17 cellular contexts compared by ENCODE assay signal in genomic region chr13:29458419-29458818, GRCh38.
DNase-seq lines count a peak whose midpoint lies in the region; ATAC-seq, FAIRE-seq and TF ChIP-seq lines count a peak whose summit lies in the region.
"Had no signal": no experiment of that assay in that cellular context is flagged by ENCODE, and none has a peak within 500 bp of the region (broad histone marks: within the 10 kb centered on the region; RNA-seq: fewer than 3 reads in every experiment).

No MANE protein-coding gene starts in this region.

- FAIRE-seq in astrocyte (lab: Jason Lieb, UNC) = no peak
- peak; percentile 17 for FAIRE-seq in keratinocyte (lab: Jason Lieb, UNC)
- FAIRE-seq: H54, HTR-8/SVneo had no signal

- H2AFZ ChIP-seq in astrocyte (ENCODE audit: low read depth, low read length) (no peak overlapping the region), keratinocyte (ENCODE audit: control insufficient read depth, low read length) (no peak overlapping the region)
- H2AFZ ChIP-seq: GM23338 had no signal

- DNase-seq in M059J (ENCODE audit: low read depth) = peak; percentile 64
- peak; percentile 56 for DNase-seq in astrocyte (ENCODE audit: low read depth)
- DNase-seq in keratinocyte (ENCODE audit: low read depth, low spot score) = no peak
- DNase-seq in NCI-H187 (lab: John Stamatoyannopoulos, UW) = no peak
- DNase-seq in KG1 (lab: John Stamatoyannopoulos, UW) = no peak
- no peak for DNase-seq in upper lobe of left lung
- DNase-seq: Calu3; CD8-positive, alpha-beta T cell; DMS79 treated with DMSO at 0.1 percent for 48 hours; GF-D8; HCEC 1CT; HFFc6 had no signal

- no peak overlapping the region for H3K4me3 Mint-ChIP-seq in astrocyte (ENCODE audit: unreplicated experiment)
- H3K4me3 Mint-ChIP-seq: B cell; CD8-positive, alpha-beta T cell; GM23338; HFFc6 had no signal

- H3K4me1 Mint-ChIP-seq in astrocyte (ENCODE audit: low read depth, unreplicated experiment) = peaks cover 20% of the 10 kb centered on the region
- H3K4me1 Mint-ChIP-seq: B cell had no signal

- no peaks in the 10 kb centered on the region for H3K79me2 ChIP-seq in astrocyte (ENCODE audit: insufficient read depth, low read length)
- H3K79me2 ChIP-seq in keratinocyte (ENCODE audit: control insufficient read depth, insufficient read depth, low read length) = no peaks in the 10 kb centered on the region

- no peaks in the 10 kb centered on the region for H4K20me1 ChIP-seq in astrocyte (ENCODE audit: insufficient read depth, low read length)
- no peaks in the 10 kb centered on the region for H4K20me1 ChIP-seq in keratinocyte (ENCODE audit: control insufficient read depth, extremely low read depth, insufficient read depth, low read length)
- H4K20me1 ChIP-seq: BLaER1 treated with 17β-estradiol and CSF1 and Interleukin-3, amounts not matched to agents 10 nM and 100 nM had no signal

- dilution Hi-C loops in keratinocyte (cut with MboI; ENCODE audit: extremely low pct_ligation_motif_present, low sequenced_read_pairs) = no loop called here

- peaks cover 6% of the 10 kb centered on the region for H3K9me3 ChIP-seq in astrocyte (ENCODE audit: insufficient read depth, low read depth, low read length)
- no peaks in the 10 kb centered on the region for H3K9me3 ChIP-seq in keratinocyte (ENCODE audit: control insufficient read depth, low read depth, low read length)
- no peaks in the 10 kb centered on the region for H3K9me3 ChIP-seq in upper lobe of left lung
- H3K9me3 ChIP-seq: BLaER1 treated with 17β-estradiol and CSF1 and Interleukin-3, amounts not matched to agents 10 nM and 100 nM had no signal

- no peaks in the 10 kb centered on the region for H3K9me1 ChIP-seq in keratinocyte (ENCODE audit: control insufficient read depth, extremely low read depth, insufficient read depth, low read length)

- no peak overlapping the region for H3K4me2 ChIP-seq in astrocyte (ENCODE audit: low read length)
- H3K4me2 ChIP-seq in keratinocyte (ENCODE audit: control insufficient read depth, extremely low read depth, insufficient read depth, low read depth, low read length) = no peak overlapping the region
- H3K4me2 ChIP-seq: BLaER1 treated with 17β-estradiol and CSF1 and Interleukin-3, amounts not matched to agents 10 nM and 100 nM; GM23338 had no signal

- TF ChIP-seq EP300 in upper lobe of left lung (IDR thresholded peaks at IDR 0.05) = no peak

- ATAC-seq in upper lobe of left lung (ENCODE audit: low FRiP score in 2 of 2) = no peak
- ATAC-seq: CD8-positive, alpha-beta T cell; GM23338 had no signal

- H3K27me3 Mint-ChIP-seq in astrocyte (ENCODE audit: low read depth, unreplicated experiment) = no peaks in the 10 kb centered on the region

- peaks cover 9% of the 10 kb centered on the region for H3K27me3 ChIP-seq in astrocyte (ENCODE audit: insufficient read depth, low read length)
- H3K27me3 ChIP-seq in keratinocyte (ENCODE audit: control insufficient read depth, extremely low read depth, insufficient read depth, low read length) = no peaks in the 10 kb centered on the region
- no peaks in the 10 kb centered on the region for H3K27me3 ChIP-seq in upper lobe of left lung
- H3K27me3 ChIP-seq: BLaER1 treated with 17β-estradiol and CSF1 and Interleukin-3, amounts not matched to agents 10 nM and 100 nM had no signal

- TF ChIP-seq CTCF in astrocyte (IDR thresholded peaks at IDR 0.05; ENCODE audit: insufficient read depth, low read depth, low read length) (no peak), keratinocyte (optimal IDR thresholded peaks at IDR 0.05 in 1 of 3, IDR thresholded peaks at IDR 0.05 in 1 of 3, conservative IDR thresholded peaks at IDR 0.05 in 1 of 3; ENCODE audit: extremely low read depth in 1 of 3, insufficient read depth in 2 of 3, low read length in 3 of 3) (no peak), upper lobe of left lung (IDR thresholded peaks at IDR 0.05) (no peak)

- H3K27ac ChIP-seq in astrocyte (ENCODE audit: low read depth, low read length) (no peak overlapping the region), keratinocyte (ENCODE audit: control insufficient read depth, insufficient read depth, low read length) (no peak overlapping the region), upper lobe of left lung (no peak overlapping the region)
- H3K27ac ChIP-seq: BLaER1 treated with 17β-estradiol and CSF1 and Interleukin-3, amounts not matched to agents 10 nM and 100 nM had no signal

- H3K4me3 ChIP-seq in astrocyte (ENCODE audit: insufficient read depth, low read depth, low read length) (no peak overlapping the region), keratinocyte (ENCODE audit: control insufficient read depth in 2 of 3, extremely low read depth in 1 of 3, insufficient read depth in 2 of 3, low read depth in 1 of 3, low read length in 3 of 3) (no peak overlapping the region), upper lobe of left lung (no peak overlapping the region)
- H3K4me3 ChIP-seq: BLaER1 treated with 17β-estradiol and CSF1 and Interleukin-3, amounts not matched to agents 10 nM and 100 nM; GM23338 had no signal

- 97 to 98% methylated on average over 1 of the region's 1 CpG for WGBS in upper lobe of left lung, 2 donors

- H3K36me3 Mint-ChIP-seq in astrocyte (ENCODE audit: low read depth, unreplicated experiment) = peaks cover 2% of the 10 kb centered on the region
- H3K36me3 Mint-ChIP-seq: CD8-positive, alpha-beta T cell had no signal

- TF ChIP-seq POLR2A in upper lobe of left lung (IDR thresholded peaks at IDR 0.05) = no peak

- H3K9ac ChIP-seq in astrocyte (ENCODE audit: low read length) (no peak overlapping the region), keratinocyte (ENCODE audit: control insufficient read depth, extremely low read depth, insufficient read depth, low read length) (no peak overlapping the region)
- H3K9ac ChIP-seq: BLaER1 treated with 17β-estradiol and CSF1 and Interleukin-3, amounts not matched to agents 10 nM and 100 nM had no signal

- H3K36me3 ChIP-seq in astrocyte (ENCODE audit: insufficient read depth, low read length) = no peaks in the 10 kb centered on the region
- H3K36me3 ChIP-seq in keratinocyte (ENCODE audit: control insufficient read depth in 2 of 2, extremely low read depth in 1 of 2, insufficient read depth in 2 of 2, low read length in 2 of 2) = no peaks in the 10 kb centered on the region
- no peaks in the 10 kb centered on the region for H3K36me3 ChIP-seq in upper lobe of left lung
- H3K36me3 ChIP-seq: BLaER1 treated with 17β-estradiol and CSF1 and Interleukin-3, amounts not matched to agents 10 nM and 100 nM had no signal

- H3K9me3 Mint-ChIP-seq in astrocyte (ENCODE audit: unreplicated experiment) = peaks cover 2% of the 10 kb centered on the region
- H3K9me3 Mint-ChIP-seq: CD8-positive, alpha-beta T cell; HFFc6 had no signal

- peak overlapping the region; percentile 13 for H3K27ac Mint-ChIP-seq in astrocyte (ENCODE audit: unreplicated experiment)
- H3K27ac Mint-ChIP-seq: B cell; CD8-positive, alpha-beta T cell; GM23338; HFFc6 had no signal

- H3K4me1 ChIP-seq in astrocyte (ENCODE audit: insufficient read depth, low read length) (peaks cover 11% of the 10 kb centered on the region), keratinocyte (ENCODE audit: control insufficient read depth, extremely low read depth, insufficient read depth, low read length) (peaks cover 46% of the 10 kb centered on the region), upper lobe of left lung (no peaks in the 10 kb centered on the region)
- H3K4me1 ChIP-seq: BLaER1 treated with 17β-estradiol and CSF1 and Interleukin-3, amounts not matched to agents 10 nM and 100 nM had no signal

Comparison
In these comparisons a context has a peak if more than half of its experiments do, and no peak if none do; other contexts are left out.
1. DNase-seq: peak in M059J (single experiment) and astrocyte (single experiment); none in keratinocyte (single experiment), NCI-H187 (0 of 2), KG1 (single experiment) and upper lobe of left lung (0 of 2).